In genomic region chrY:15535784-15536183, GRCh38 we compare ENCODE assay signal across 17 cellular contexts.
DNase-seq lines count a peak whose midpoint lies in the region; ATAC-seq and TF ChIP-seq lines count a peak whose summit lies in the region.
"Had no signal": no experiment of that assay in that cellular context is flagged by ENCODE, and none has a peak within 500 bp of the region (broad histone marks: within the 10 kb centered on the region; RNA-seq: fewer than 3 reads in every experiment).

No MANE protein-coding gene starts in this region.

- no peaks in the 10 kb centered on the region for H3K79me2 ChIP-seq in smooth muscle cell (ENCODE audit: low read depth)

- TF ChIP-seq CTCF in smooth muscle cell (IDR thresholded peaks at IDR 0.05; ENCODE audit: borderline replicate concordance, insufficient read depth, poor library complexity, severe bottlenecking), result no peak

- H3K9me3 Mint-ChIP-seq in activated naive CD8-positive, alpha-beta T cell (ENCODE audit: low read depth), result no peaks in the 10 kb centered on the region
- H3K9me3 Mint-ChIP-seq: activated naive CD4-positive, alpha-beta T cell treated with anti-CD3 and anti-CD28 coated beads, Interleukin-2, amount 50 U/mL, for 24 hours had no signal

- H3K9ac ChIP-seq in smooth muscle cell (ENCODE audit: low read depth), result no peak overlapping the region

- no peaks in the 10 kb centered on the region for H4K20me1 ChIP-seq in smooth muscle cell (ENCODE audit: low read depth)

- H3K4me3 Mint-ChIP-seq in activated naive CD8-positive, alpha-beta T cell, result peak overlapping the region; percentile 17
- H3K4me3 Mint-ChIP-seq: activated naive CD4-positive, alpha-beta T cell treated with anti-CD3 and anti-CD28 coated beads, Interleukin-2, amount 50 U/mL, for 24 hours; T-helper 17 cell had no signal

- H3K4me1 ChIP-seq in smooth muscle cell (ENCODE audit: low read depth), result no peaks in the 10 kb centered on the region
- H3K4me1 ChIP-seq: Peyer's patch had no signal

- peak; percentile 69 to 84 for ATAC-seq in activated CD4-positive, CD25-positive, alpha-beta regulatory T cell treated with anti-CD3 and anti-CD28 coated beads, Interleukin-2, amount 50 U/mL, for 24 hours
- ATAC-seq in HG03442 (IDR thresholded peaks at IDR 0.05; ENCODE audit: unreplicated experiment), result peak; percentile 72
- ATAC-seq: T-helper 17 cell had no signal

- no peaks in the 10 kb centered on the region for H3K36me3 ChIP-seq in smooth muscle cell (ENCODE audit: low read depth)
- H3K36me3 ChIP-seq: Peyer's patch, thoracic aorta had no signal

- no peak overlapping the region for H2AFZ ChIP-seq in smooth muscle cell (ENCODE audit: low read depth)

- H3K4me2 ChIP-seq in smooth muscle cell, result no peak overlapping the region

- peaks cover 5% of the 10 kb centered on the region for H3K4me1 Mint-ChIP-seq in activated naive CD8-positive, alpha-beta T cell (ENCODE audit: low read depth)
- H3K4me1 Mint-ChIP-seq: activated naive CD4-positive, alpha-beta T cell treated with anti-CD3 and anti-CD28 coated beads, Interleukin-2, amount 50 U/mL, for 24 hours; T-helper 17 cell had no signal

- H3K27ac Mint-ChIP-seq in activated naive CD8-positive, alpha-beta T cell, result peak overlapping the region; percentile 73
- H3K27ac Mint-ChIP-seq: activated naive CD4-positive, alpha-beta T cell treated with anti-CD3 and anti-CD28 coated beads, Interleukin-2, amount 50 U/mL, for 24 hours; T-helper 17 cell had no signal

- no CpG with 5 or more reads among the region's 1 CpG for WGBS in smooth muscle cell (ENCODE audit: low lambda C conversion rate)

- H3K27ac ChIP-seq in smooth muscle cell (ENCODE audit: low read depth), result no peak overlapping the region
- H3K27ac ChIP-seq: Peyer's patch, thoracic aorta had no signal

- DNase-seq in activated CD4-positive, CD25-positive, alpha-beta regulatory T cell (lab: John Stamatoyannopoulos, UW), result no peak
- DNase-seq in myocyte (ENCODE audit: low read depth), result peak; percentile 0
- no peak for DNase-seq in D341Med (ENCODE audit: low spot score)
- no peak for DNase-seq in NCI-H510A treated with DMSO at 0.1 percent for 48 hours (lab: John Stamatoyannopoulos, UW)
- DNase-seq in smooth muscle cell (lab: John Stamatoyannopoulos, UW; ENCODE audit: unreplicated experiment), result no peak
- DNase-seq: activated CD4-positive, alpha-beta T cell treated with anti-CD3 and anti-CD28 coated beads, Interleukin-2, amount 50 U/mL, for 48 hours; NCI-H1694; NCI-H524; occipital lobe; Peyer's patch; small intestine; T-helper 17 cell had no signal

- H3K27me3 Mint-ChIP-seq in activated naive CD8-positive, alpha-beta T cell, result peaks cover 3% of the 10 kb centered on the region

- no peaks in the 10 kb centered on the region for H3K36me3 Mint-ChIP-seq in activated naive CD8-positive, alpha-beta T cell
- H3K36me3 Mint-ChIP-seq: activated naive CD4-positive, alpha-beta T cell treated with anti-CD3 and anti-CD28 coated beads, Interleukin-2, amount 50 U/mL, for 24 hours had no signal

- no peaks in the 10 kb centered on the region for H3F3A ChIP-seq in smooth muscle cell (ENCODE audit: low read depth)

- H3K9me3 ChIP-seq in smooth muscle cell (replicated peaks; ENCODE audit: low read depth), result no peaks in the 10 kb centered on the region
- H3K9me3 ChIP-seq: Peyer's patch, thoracic aorta had no signal

- H3K27me3 ChIP-seq in smooth muscle cell (ENCODE audit: low read depth), result no peaks in the 10 kb centered on the region
- H3K27me3 ChIP-seq: Peyer's patch had no signal

- no peak overlapping the region for H3K4me3 ChIP-seq in smooth muscle cell
- H3K4me3 ChIP-seq: Peyer's patch, thoracic aorta had no signal
